In genomic region chr11:69915501-69916250, GRCh38 we compare ENCODE assay signal across 8 cellular contexts.
DNase-seq lines count a peak whose midpoint lies in the region; ATAC-seq, FAIRE-seq and TF ChIP-seq lines count a peak whose summit lies in the region.

No MANE protein-coding gene starts in this region.

- ATAC-seq in HG03521 (IDR thresholded peaks at IDR 0.05; ENCODE audit: unreplicated experiment) (no peak), HG02678 (IDR thresholded peaks at IDR 0.05; ENCODE audit: unreplicated experiment) (no peak)

- no peak overlapping the region for H3K27ac ChIP-seq in SJCRH30
- peak overlapping the region; percentile 6 for H3K27ac ChIP-seq in brain microvascular endothelial cell
- H3K27ac ChIP-seq in keratinocyte (ENCODE audit: control insufficient read depth, insufficient read depth, low read length), result peak overlapping the region; percentile 54

- no peak for DNase-seq in D721Med (ENCODE audit: insufficient read length, low spot score)
- DNase-seq in HT-29 (ENCODE audit: low spot score), result peak; percentile 99
- DNase-seq in SJCRH30, result peak; percentile 71 to 79
- DNase-seq in brain microvascular endothelial cell, result peak; percentile 72
- DNase-seq in keratinocyte (ENCODE audit: low read depth, low spot score), result no peak
- DNase-seq in stimulated activated CD4-positive, alpha-beta T cell treated with anti-CD3 and anti-CD28 coated beads, Interleukin-15, amount 100 ng/mL, for 48 hours (ENCODE audit: low read depth in 2 of 2), result peak; percentile 21 to 39

- H3K9me3 ChIP-seq in SJCRH30 (replicated peaks), result no peaks in the 10 kb centered on the region
- no peaks in the 10 kb centered on the region for H3K9me3 ChIP-seq in keratinocyte (ENCODE audit: control insufficient read depth, low read depth, low read length)

- in situ Hi-C loops in brain microvascular endothelial cell (cut with HindIII; ENCODE audit: low pct_ligation_motif_present, low sequenced_read_pairs), result loop anchor here (25.0 kb wide), 1 partner anchor 272 kb away; no protein-coding TSS in a partner anchor

- peaks cover 3% of the 10 kb centered on the region for H3K9me1 ChIP-seq in keratinocyte (ENCODE audit: control insufficient read depth, extremely low read depth, insufficient read depth, low read length)

- no peaks in the 10 kb centered on the region for H3K36me3 ChIP-seq in SJCRH30
- H3K36me3 ChIP-seq in brain microvascular endothelial cell (replicated peaks), result no peaks in the 10 kb centered on the region
- H3K36me3 ChIP-seq in keratinocyte (ENCODE audit: control insufficient read depth in 2 of 2, extremely low read depth in 1 of 2, insufficient read depth in 2 of 2, low read length in 2 of 2), result no peaks in the 10 kb centered on the region

- peak overlapping the region; percentile 60 for H3K4me2 ChIP-seq in keratinocyte (ENCODE audit: control insufficient read depth, extremely low read depth, insufficient read depth, low read depth, low read length)

- dilution Hi-C loops in keratinocyte (cut with MboI; ENCODE audit: extremely low pct_ligation_motif_present, low sequenced_read_pairs), result no loop called here

- no peak for FAIRE-seq in D721Med (lab: Jason Lieb, UNC)
- no peak for FAIRE-seq in keratinocyte (lab: Jason Lieb, UNC)

- TF ChIP-seq CTCF in D721Med (IDR thresholded peaks at IDR 0.05; ENCODE audit: insufficient read depth, missing control alignments), result peak; percentile 60
- TF ChIP-seq CTCF in brain microvascular endothelial cell (IDR thresholded peaks at IDR 0.05; ENCODE audit: low read depth, low read length, missing control alignments), result peak; percentile 89
- peak; percentile 70 to 82 (median 72) for TF ChIP-seq CTCF in keratinocyte (optimal IDR thresholded peaks at IDR 0.05 in 1 of 3, IDR thresholded peaks at IDR 0.05 in 1 of 3, conservative IDR thresholded peaks at IDR 0.05 in 1 of 3; ENCODE audit: extremely low read depth in 1 of 3, insufficient read depth in 2 of 3, low read length in 3 of 3)

- H3K4me3 ChIP-seq in SJCRH30 (no peak overlapping the region), brain microvascular endothelial cell (ENCODE audit: low read depth, low read length) (no peak overlapping the region), keratinocyte (ENCODE audit: control insufficient read depth in 2 of 3, extremely low read depth in 1 of 3, insufficient read depth in 2 of 3, low read depth in 1 of 3, low read length in 3 of 3) (no peak overlapping the region)

- peak overlapping the region; percentile 22 for H3K9ac ChIP-seq in keratinocyte (ENCODE audit: control insufficient read depth, extremely low read depth, insufficient read depth, low read length)

- no peaks in the 10 kb centered on the region for H4K20me1 ChIP-seq in keratinocyte (ENCODE audit: control insufficient read depth, extremely low read depth, insufficient read depth, low read length)

- H3K4me1 ChIP-seq in SJCRH30 (no peaks in the 10 kb centered on the region), keratinocyte (ENCODE audit: control insufficient read depth, extremely low read depth, insufficient read depth, low read length) (peaks cover 34% of the 10 kb centered on the region)

- H3K27me3 ChIP-seq in SJCRH30 (0 out of 2 replicates have a peak, but pooled peaks cover 4% of the 10 kb centered on the region), brain microvascular endothelial cell (replicated peaks) (no peaks in the 10 kb centered on the region), keratinocyte (ENCODE audit: control insufficient read depth, extremely low read depth, insufficient read depth, low read length) (peaks cover 5% of the 10 kb centered on the region)

- H2AFZ ChIP-seq in keratinocyte (ENCODE audit: control insufficient read depth, low read length), result peak overlapping the region; percentile 6

- no peaks in the 10 kb centered on the region for H3K79me2 ChIP-seq in keratinocyte (ENCODE audit: control insufficient read depth, insufficient read depth, low read length)

Comparison
In these comparisons a context has a peak if more than half of its experiments do, and no peak if none do; other contexts are left out.
1. DNase-seq: peak in HT-29 (single experiment), SJCRH30 (2 of 2), brain microvascular endothelial cell (single experiment) and stimulated activated CD4-positive, alpha-beta T cell treated with anti-CD3 and anti-CD28 coated beads, Interleukin-15, amount 100 ng/mL, for 48 hours (2 of 2); none in D721Med (single experiment) and keratinocyte (single experiment).
2. Peak in every context shown above with its lines, with median percentiles within 50 percentile points of each other: CTCF ChIP-seq.